23 cellular contexts compared by ENCODE assay signal in genomic region chr15:69805248-69805953, GRCh38.
DNase-seq lines count a peak whose midpoint lies in the region; ATAC-seq, FAIRE-seq and TF ChIP-seq lines count a peak whose summit lies in the region.
"Had no signal": no experiment of that assay in that cellular context is flagged by ENCODE, and none has a peak within 500 bp of the region (broad histone marks: within the 10 kb centered on the region; RNA-seq: fewer than 3 reads in every experiment).

No MANE protein-coding gene starts in this region.

- ATAC-seq in A549 (no peak), lower lobe of right lung (peak; percentile 25 to 51)
- ATAC-seq: GM23338, left cardiac atrium, psoas muscle had no signal

- peak; percentile 18 for FAIRE-seq in A549 (lab: Jason Lieb, UNC)
- FAIRE-seq: A204.1, endothelial cell of umbilical vein had no signal

- 50% methylated on average over 9 of the region's 9 CpGs for WGBS in A549 (ENCODE audit: missing lambda C conversion rate)
- 52% methylated on average over 9 of the region's 9 CpGs for WGBS in mammary epithelial cell (ENCODE audit: low coverage, missing lambda C conversion rate)

- DNase-seq in A549 (ENCODE audit: low read depth in 1 of 2, low spot score in 1 of 2) (no peak), M059J (ENCODE audit: low read depth) (peak; percentile 36), mammary epithelial cell (peak; percentile 70), lower lobe of right lung (no peak), HT-29 (ENCODE audit: low spot score) (no peak), NCI-H146 (lab: John Stamatoyannopoulos, UW) (no peak), NCI-H2196 treated with DMSO at 0.1 percent for 48 hours (lab: John Stamatoyannopoulos, UW; ENCODE audit: unreplicated experiment) (no peak)
- DNase-seq in activated CD4-positive, alpha-beta T cell treated with anti-CD3 and anti-CD28 coated beads for 48 hours, result no peak
- DNase-seq: activated CD4-positive, alpha-beta T cell treated with anti-CD3 and anti-CD28 coated beads for 4 hours; activated T-cell treated with anti-CD3 and anti-CD28 coated beads, Interleukin-2, amount 50 U/mL, for 24 hours; AML-193; DMS153; heart left ventricle; Kasumi-1; left cardiac atrium; NCI-H1048; NCI-H1694 treated with DMSO at 0.1 percent for 48 hours; NCI-H526; psoas muscle had no signal

- BruUV-seq in mammary epithelial cell (replicated peaks; lab: Mats Ljungman, UMichigan), result no TSS peak

- H2AFZ ChIP-seq in mammary epithelial cell (ENCODE audit: low read depth, low read length), result no peak overlapping the region
- H2AFZ ChIP-seq: GM23338 had no signal

- H4K20me1 ChIP-seq in mammary epithelial cell (ENCODE audit: insufficient read depth, low read length), result no peaks in the 10 kb centered on the region

- in situ Hi-C loops in mammary epithelial cell (cut with MboI; ENCODE audit: low sequenced_read_pairs in 2 of 2), result no loop called here

- H3K9ac ChIP-seq in mammary epithelial cell (ENCODE audit: insufficient read depth, low read length), result no peak overlapping the region

- H3K9me3 ChIP-seq in A549, result no peaks in the 10 kb centered on the region
- no peaks in the 10 kb centered on the region for H3K9me3 ChIP-seq in mammary epithelial cell (replicated peaks; ENCODE audit: insufficient read depth, low read length)
- no peaks in the 10 kb centered on the region for H3K9me3 ChIP-seq in lower lobe of right lung
- H3K9me3 ChIP-seq: heart left ventricle, psoas muscle, tibial nerve had no signal

- CTCF ChIA-PET in A549 (lab: Yijun Ruan, JAX) (interaction anchor here (0.8 to 1.0 kb wide), 4 partner anchors 9 to 82 kb away, joined by 3 read pairs; no protein-coding TSS in a partner anchor), mammary epithelial cell (lab: Charles Lee; ENCODE audit: low non-redundant PET) (no interaction called here)

- H3K4me1 ChIP-seq in A549 (peaks cover 11% of the 10 kb centered on the region; the same call in 1 of the 3 replicates), mammary epithelial cell (ENCODE audit: insufficient read depth, low read length) (no peaks in the 10 kb centered on the region), lower lobe of right lung (no peaks in the 10 kb centered on the region)
- H3K4me1 ChIP-seq: tibial nerve had no signal

- dilution Hi-C loops in mammary epithelial cell (cut with HindIII; ENCODE audit: low sequenced_read_pairs), result loop anchor here (5.0 kb wide), 1 partner anchor 37 kb away; no protein-coding TSS in a partner anchor

- TF ChIP-seq EP300 in A549 (IDR thresholded peaks at IDR 0.05), result no peak

- intact Hi-C loops in mammary epithelial cell (cut with micrococcal nuclease), result no loop called here
- intact Hi-C loops in lower lobe of right lung (cut with DNase I), result no loop called here

- TF ChIP-seq RAD21 in A549 (conservative IDR thresholded peaks at IDR 0.05 in 1 of 2, IDR thresholded peaks at IDR 0.05 in 1 of 2), result no peak

- TF ChIP-seq CTCF in A549 (IDR thresholded peaks at IDR 0.05), result no peak
- no peak for TF ChIP-seq CTCF in mammary epithelial cell (conservative IDR thresholded peaks at IDR 0.05 in 1 of 2, IDR thresholded peaks at IDR 0.05 in 1 of 2; ENCODE audit: extremely low read depth in 1 of 2, insufficient read depth in 1 of 2, low read depth in 1 of 2, low read length in 2 of 2)
- TF ChIP-seq CTCF in lower lobe of right lung (IDR thresholded peaks at IDR 0.05), result no peak

- H3K4me3 ChIP-seq in A549 (no peak overlapping the region), mammary epithelial cell (replicated peaks in 1 of 3; ENCODE audit: insufficient read depth in 1 of 3, low read depth in 2 of 3, low read length in 3 of 3) (no peak overlapping the region), lower lobe of right lung (no peak overlapping the region)
- H3K4me3 ChIP-seq: GM23338, heart left ventricle, psoas muscle, tibial nerve had no signal

- POLR2A ChIA-PET in A549 (lab: Yijun Ruan, JAX), result no interaction called here

- no peaks in the 10 kb centered on the region for H3K79me2 ChIP-seq in mammary epithelial cell (ENCODE audit: insufficient read depth, low read length)

- no peak for TF ChIP-seq POLR2A in A549 (IDR thresholded peaks at IDR 0.05; ENCODE audit: low read length)

- H3K36me3 ChIP-seq in mammary epithelial cell (ENCODE audit: insufficient read depth, low read length) (no peaks in the 10 kb centered on the region), lower lobe of right lung (no peaks in the 10 kb centered on the region)
- H3K36me3 ChIP-seq: heart left ventricle, tibial nerve had no signal

- H3K4me2 ChIP-seq in A549 (no peak overlapping the region), mammary epithelial cell (ENCODE audit: insufficient read depth, low read depth, low read length) (no peak overlapping the region)
- H3K4me2 ChIP-seq: GM23338 had no signal

- no peak overlapping the region for H3K27ac ChIP-seq in A549
- no peak overlapping the region for H3K27ac ChIP-seq in mammary epithelial cell (ENCODE audit: insufficient read depth, low read depth, low read length)
- H3K27ac ChIP-seq in lower lobe of right lung, result peak overlapping the region; percentile 21
- H3K27ac ChIP-seq: heart left ventricle, psoas muscle, tibial nerve had no signal

- H3K27me3 ChIP-seq in mammary epithelial cell (ENCODE audit: insufficient read depth, low read length), result peaks cover 5% of the 10 kb centered on the region
- peaks cover 4% of the 10 kb centered on the region for H3K27me3 ChIP-seq in lower lobe of right lung (ENCODE audit: low read depth)
- H3K27me3 ChIP-seq: tibial nerve had no signal

TF ChIP-seq in A549, 52 proteins besides CTCF, POLR2A, EP300 and RAD21:
- no peak for TF ChIP-seq CBX2 (IDR thresholded peaks at IDR 0.05; ENCODE audit: borderline replicate concordance, low read depth)
- TF ChIP-seq E2F6 (IDR thresholded peaks at IDR 0.05; ENCODE audit: borderline replicate concordance, low read depth), result no peak
- no peak for TF ChIP-seq NPAS2 (CRISPR knock-in tag; IDR thresholded peaks at IDR 0.05; ENCODE audit: borderline replicate concordance)
- TF ChIP-seq CEBPB (IDR thresholded peaks at IDR 0.05), result no peak
- no peak for TF ChIP-seq PBX3 (IDR thresholded peaks at IDR 0.05)
- no peak for TF ChIP-seq HOXB13 (CRISPR knock-in tag; IDR thresholded peaks at IDR 0.05; ENCODE audit: low read depth)
- TF ChIP-seq TFCP2L1 (CRISPR knock-in tag; IDR thresholded peaks at IDR 0.05), result no peak
- no peak for TF ChIP-seq MAX (IDR thresholded peaks at IDR 0.05)
- TF ChIP-seq BHLHE40 (IDR thresholded peaks at IDR 0.05; ENCODE audit: low read depth, low read length), result no peak
- TF ChIP-seq RNF2 (IDR thresholded peaks at IDR 0.05; ENCODE audit: borderline replicate concordance, low read depth), result no peak
- TF ChIP-seq KDM5A (IDR thresholded peaks at IDR 0.05), result no peak
- no peak for TF ChIP-seq ATOH8 (CRISPR knock-in tag; IDR thresholded peaks at IDR 0.05; ENCODE audit: low read depth)
- no peak for TF ChIP-seq CHD2 (IDR thresholded peaks at IDR 0.05; ENCODE audit: low read length, partially characterized antibody)
- TF ChIP-seq ZSCAN20 (CRISPR knock-in tag; IDR thresholded peaks at IDR 0.05), result no peak
- TF ChIP-seq SREBF2 (IDR thresholded peaks at IDR 0.05), result no peak
- TF ChIP-seq CHD4 (IDR thresholded peaks at IDR 0.05; ENCODE audit: borderline replicate concordance), result no peak
- TF ChIP-seq HMGXB4 (CRISPR knock-in tag; IDR thresholded peaks at IDR 0.05; ENCODE audit: borderline replicate concordance), result no peak
TF ChIP-seq in A549: peak in this region for 0.

Comparison
In these comparisons a context has a peak if more than half of its experiments do, and no peak if none do; other contexts are left out.
1. ATAC-seq: peak in lower lobe of right lung (2 of 2); none in A549 (0 of 2).
2. DNase-seq: peak in M059J (single experiment) and mammary epithelial cell (single experiment); none in A549 (0 of 2), lower lobe of right lung (single experiment), activated CD4-positive, alpha-beta T cell treated with anti-CD3 and anti-CD28 coated beads for 48 hours (single experiment), HT-29 (single experiment), NCI-H146 (single experiment) and NCI-H2196 treated with DMSO at 0.1 percent for 48 hours (single experiment).